In the genomic region with DNA sequence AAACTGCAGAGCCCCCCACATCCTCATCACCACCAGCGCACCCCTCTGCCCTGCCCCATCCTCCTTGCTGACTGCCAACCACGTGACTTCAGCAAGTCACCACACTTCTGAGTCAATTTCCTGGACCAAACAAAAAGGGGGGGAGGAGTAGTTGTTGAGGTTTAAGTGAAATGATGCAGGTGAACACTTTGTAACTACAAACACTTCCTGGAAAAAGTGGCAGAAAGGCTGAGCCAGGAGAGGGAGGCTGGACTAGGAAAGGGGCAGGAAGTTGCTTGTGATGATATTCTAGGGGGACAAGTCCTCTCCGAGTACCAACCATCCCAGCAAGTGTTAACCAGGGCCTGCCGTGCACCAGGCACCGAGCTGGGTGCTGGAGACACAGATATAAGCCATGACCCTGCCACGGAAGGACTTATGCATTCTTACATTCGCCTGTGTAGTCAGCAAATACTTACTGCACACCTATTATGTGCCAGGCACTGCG, we compare ENCODE assay signal across 8 cellular contexts.
A peak's percentile ranks its signal among the peaks of the same experiment; 100 is the strongest.
DNase-seq lines count a peak whose midpoint lies in the region; ATAC-seq and TF ChIP-seq lines count a peak whose summit lies in the region.

No MANE protein-coding gene starts in this region.

- peaks cover 90% of the 10 kb centered on the region for H3K4me1 Mint-ChIP-seq in activated naive CD4-positive, alpha-beta T cell treated with anti-CD3 and anti-CD28 coated beads, Interleukin-2, amount 10 ng/mL, durations not matched to agents 7 days and 5 days
- peaks cover 93% of the 10 kb centered on the region for H3K4me1 Mint-ChIP-seq in stimulated activated naive CD8-positive, alpha-beta T cell treated with anti-CD3 and anti-CD28 coated beads, Interleukin-15, amount 100 ng/mL, for 72 hours

- no peaks in the 10 kb centered on the region for H3K27me3 Mint-ChIP-seq in activated naive CD4-positive, alpha-beta T cell treated with anti-CD3 and anti-CD28 coated beads, Interleukin-2, amount 10 ng/mL, durations not matched to agents 7 days and 5 days
- H3K27me3 Mint-ChIP-seq in stimulated activated naive CD8-positive, alpha-beta T cell treated with anti-CD3 and anti-CD28 coated beads, Interleukin-15, amount 100 ng/mL, for 72 hours: no peaks in the 10 kb centered on the region

- H3K9me3 Mint-ChIP-seq in activated naive CD4-positive, alpha-beta T cell treated with anti-CD3 and anti-CD28 coated beads, Interleukin-2, amount 10 ng/mL, durations not matched to agents 7 days and 5 days: peaks cover 14% of the 10 kb centered on the region
- peaks cover 13 to 27% of the 10 kb centered on the region in 2 donors for H3K9me3 Mint-ChIP-seq in stimulated activated naive CD8-positive, alpha-beta T cell treated with anti-CD3 and anti-CD28 coated beads, Interleukin-15, amount 100 ng/mL, for 72 hours

- peak overlapping the region; percentile 56 to 87 for H3K27ac ChIP-seq in left lung

- H3K36me3 ChIP-seq in left lung: no peaks in the 10 kb centered on the region

- H3K4me3 ChIP-seq in left lung: peak overlapping the region in 1 of 2 donors; percentile 2

- peak overlapping the region; percentile 64 for H3K4me3 Mint-ChIP-seq in activated naive CD4-positive, alpha-beta T cell treated with anti-CD3 and anti-CD28 coated beads, Interleukin-2, amount 10 ng/mL, durations not matched to agents 7 days and 5 days
- H3K4me3 Mint-ChIP-seq in stimulated activated naive CD8-positive, alpha-beta T cell treated with anti-CD3 and anti-CD28 coated beads, Interleukin-15, amount 100 ng/mL, for 72 hours: peak overlapping the region; percentile 80 to 83

- TF ChIP-seq CTCF in left lung (IDR thresholded peaks at IDR 0.05): no peak

- peak overlapping the region; percentile 99 for H3K27ac Mint-ChIP-seq in activated naive CD4-positive, alpha-beta T cell treated with anti-CD3 and anti-CD28 coated beads, Interleukin-2, amount 10 ng/mL, durations not matched to agents 7 days and 5 days
- H3K27ac Mint-ChIP-seq in stimulated activated naive CD8-positive, alpha-beta T cell treated with anti-CD3 and anti-CD28 coated beads, Interleukin-15, amount 100 ng/mL, for 72 hours: peak overlapping the region; percentile 97 to 99

- peaks cover 0 to 98% of the 10 kb centered on the region in 2 donors for H3K4me1 ChIP-seq in left lung

- CTCF ChIA-PET in activated naive CD4-positive, alpha-beta T cell treated with anti-CD3 and anti-CD28 coated beads, Interleukin-2, amount 10 ng/mL, durations not matched to agents 7 days and 5 days (lab: Charles Lee): interaction anchor here (0.7 to 2.7 kb wide), 2 partner anchors 30 to 103 kb away, joined by 3 to 5 read pairs; no protein-coding TSS in a partner anchor

- H3K36me3 Mint-ChIP-seq in activated naive CD4-positive, alpha-beta T cell treated with anti-CD3 and anti-CD28 coated beads, Interleukin-2, amount 10 ng/mL, durations not matched to agents 7 days and 5 days: peaks cover 59% of the 10 kb centered on the region

- ATAC-seq in HG02610 (IDR thresholded peaks at IDR 0.05; ENCODE audit: unreplicated experiment): peak; percentile 52
- ATAC-seq in left lung: peak; percentile 65
- peak; percentile 87 for ATAC-seq in stimulated activated naive CD8-positive, alpha-beta T cell treated with anti-CD3 and anti-CD28 coated beads, Interleukin-15, amount 100 ng/mL, for 72 hours
- ATAC-seq in HG02981 (IDR thresholded peaks at IDR 0.05; ENCODE audit: unreplicated experiment): no peak

- no peaks in the 10 kb centered on the region for H3K9me3 ChIP-seq in left lung

- DNase-seq in Ammon's horn (ENCODE audit: low spot score): peak; percentile 47
- peak; percentile 52 for DNase-seq in SIG-M5 (lab: John Stamatoyannopoulos, UW)
- DNase-seq in activated naive CD4-positive, alpha-beta T cell treated with anti-CD3 and anti-CD28 coated beads, Interleukin-2, amount 10 ng/mL, durations not matched to agents 7 days and 5 days: peak; percentile 86
- DNase-seq in left lung: no peak
- peak; percentile 68 to 75 for DNase-seq in stimulated activated naive CD8-positive, alpha-beta T cell treated with anti-CD3 and anti-CD28 coated beads, Interleukin-15, amount 100 ng/mL, for 72 hours
- DNase-seq in NCI-H1417 treated with DMSO at 0.1 percent for 48 hours (lab: John Stamatoyannopoulos, UW): no peak

- intact Hi-C loops in left lung (cut with DNase I): no loop called here

- H3K27me3 ChIP-seq in left lung: no peaks in the 10 kb centered on the region

Comparison
In these comparisons a context has a peak if more than half of its experiments do, and no peak if none do; other contexts are left out.
1. DNase-seq: peak in Ammon's horn (single experiment), SIG-M5 (single experiment), activated naive CD4-positive, alpha-beta T cell treated with anti-CD3 and anti-CD28 coated beads, Interleukin-2, amount 10 ng/mL, durations not matched to agents 7 days and 5 days (single experiment) and stimulated activated naive CD8-positive, alpha-beta T cell treated with anti-CD3 and anti-CD28 coated beads, Interleukin-15, amount 100 ng/mL, for 72 hours (2 of 2); none in left lung (0 of 2) and NCI-H1417 treated with DMSO at 0.1 percent for 48 hours (single experiment).